8 cellular contexts compared by ENCODE assay signal in the genomic region with DNA sequence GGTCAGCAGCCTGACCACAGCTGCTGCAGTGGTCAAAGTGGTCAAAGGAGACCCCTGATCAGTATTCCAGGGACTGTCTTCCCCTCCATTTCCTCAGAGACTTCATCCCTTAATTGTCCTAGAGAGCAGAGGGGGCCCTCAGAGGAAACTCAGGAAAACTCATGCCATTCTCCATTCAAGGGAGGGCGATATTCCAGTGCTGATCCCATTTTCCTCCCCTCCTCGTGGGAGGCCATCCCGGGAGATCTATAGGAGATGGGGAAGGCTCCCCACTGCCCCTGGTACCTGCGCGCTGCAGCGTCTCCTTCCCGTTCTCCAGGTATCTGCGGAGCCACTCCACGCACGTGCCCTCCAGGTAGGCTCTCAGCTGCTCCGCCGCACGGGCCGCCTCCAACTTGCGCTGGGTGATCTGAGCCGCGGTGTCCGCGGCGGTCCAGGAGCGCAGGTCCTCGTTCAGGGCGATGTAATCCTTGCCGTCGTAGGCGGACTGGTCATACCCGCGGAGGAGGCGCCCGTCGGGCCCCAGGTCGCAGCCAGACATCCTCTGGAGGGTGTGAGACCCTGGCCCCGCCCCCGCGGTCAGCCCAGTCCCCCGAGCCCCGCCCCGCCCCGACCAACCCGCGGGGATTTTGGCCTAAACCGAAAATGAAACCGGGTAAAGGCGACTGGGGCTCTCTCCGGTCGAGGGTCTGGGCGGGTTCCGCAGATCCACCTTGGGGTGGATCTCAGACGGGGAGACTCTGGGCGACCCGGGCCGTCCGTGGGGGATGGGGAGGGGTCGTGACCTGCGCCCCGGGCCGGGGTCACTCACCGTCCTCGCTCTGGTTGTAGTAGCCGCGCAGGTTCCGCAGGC. TPM values are rescaled to one million over a fixed set of nuclear protein-coding genes. Genes with fewer than 3 reads are reported as not detected.
DNase-seq lines count a peak whose midpoint lies in the region; ATAC-seq lines count a peak whose summit lies in the region.

No MANE protein-coding gene starts in this region.

- H3K4me3 ChIP-seq in CD4-positive, alpha-beta memory T cell (ENCODE audit: low read length in 2 of 2), result peak overlapping the region; percentile 81 to 94
- peak overlapping the region; percentile 67 for H3K4me3 ChIP-seq in rectal smooth muscle tissue (ENCODE audit: low read length)

- ATAC-seq in GM21529 (IDR thresholded peaks at IDR 0.05; ENCODE audit: unreplicated experiment) (peak; percentile 37), GM19452 (IDR thresholded peaks at IDR 0.05; ENCODE audit: unreplicated experiment) (no peak)

- no peaks in the 10 kb centered on the region for H3K27me3 Mint-ChIP-seq in CD4-positive, alpha-beta memory T cell

- peaks cover 0 to 2% (median 0%) of the 10 kb centered on the region in 8 donors for H3K9me3 Mint-ChIP-seq in CD4-positive, alpha-beta memory T cell

- H3K4me1 Mint-ChIP-seq in CD4-positive, alpha-beta memory T cell, result peaks cover 42 to 82% (median 54%) of the 10 kb centered on the region in 4 donors

- H3K4me1 ChIP-seq in CD4-positive, alpha-beta memory T cell (ENCODE audit: insufficient read depth, low read length), result peaks cover 51% of the 10 kb centered on the region
- H3K4me1 ChIP-seq in rectal smooth muscle tissue (ENCODE audit: control insufficient read depth, insufficient read depth, low read length), result peaks cover 3% of the 10 kb centered on the region

- CTCF ChIA-PET in CD4-positive, alpha-beta memory T cell (lab: Charles Lee; ENCODE audit: partially characterized antibody), result no interaction called here

- intact Hi-C loops in CD4-positive, alpha-beta memory T cell (cut with micrococcal nuclease), result loop anchor here (1.0 to 5.0 kb wide), 4 partner anchors 36 to 271 kb away; a partner anchor contains a TSS
- intact Hi-C loops in cardiac septum (cut with DNase I), result loop anchor here (2.0 to 5.0 kb wide), 2 partner anchors 72 to 86 kb away; a partner anchor contains a TSS

- H3K27ac Mint-ChIP-seq in CD4-positive, alpha-beta memory T cell, result peak overlapping the region; percentile 99 to 100 (median 100)

- peak overlapping the region; percentile 95 to 100 (median 98) for H3K4me3 Mint-ChIP-seq in CD4-positive, alpha-beta memory T cell

- peaks cover 42 to 61% of the 10 kb centered on the region in 2 donors for H3K36me3 Mint-ChIP-seq in CD4-positive, alpha-beta memory T cell

- H3K36me3 ChIP-seq in CD4-positive, alpha-beta memory T cell (ENCODE audit: insufficient read depth, low read length), result peaks cover 34% of the 10 kb centered on the region
- no peaks in the 10 kb centered on the region for H3K36me3 ChIP-seq in rectal smooth muscle tissue (ENCODE audit: control insufficient read depth, insufficient read depth, low read length)

- peak; percentile 34 to 86 (median 60) for DNase-seq in CD4-positive, alpha-beta memory T cell
- DNase-seq in NOMO-1 (lab: John Stamatoyannopoulos, UW; ENCODE audit: unreplicated experiment in 2 of 2), result peak; percentile 37 to 60
- DNase-seq in activated naive CD4-positive, alpha-beta T cell treated with anti-CD3 and anti-CD28 coated beads, Interleukin-2, amount 50 U/mL, for 16 hours, result peak; percentile 35
- DNase-seq in cardiac septum (ENCODE audit: low spot score), result peak; percentile 88
- DNase-seq in NCI-H1694 (lab: John Stamatoyannopoulos, UW), result no peak

- POLR2A ChIA-PET in CD4-positive, alpha-beta memory T cell (lab: Charles Lee; ENCODE audit: partially characterized antibody), result interaction anchor here (1.3 to 8.1 kb wide), 8 partner anchors 11 to 86 kb away, joined by 3 to 177 read pairs (median 13); a partner anchor contains a TSS

- H3K27me3 ChIP-seq in CD4-positive, alpha-beta memory T cell (ENCODE audit: insufficient read depth, low read length), result no peaks in the 10 kb centered on the region
- no peaks in the 10 kb centered on the region for H3K27me3 ChIP-seq in rectal smooth muscle tissue (ENCODE audit: control insufficient read depth, insufficient read depth, low read length)

- no peaks in the 10 kb centered on the region for H3K9me3 ChIP-seq in CD4-positive, alpha-beta memory T cell (ENCODE audit: control insufficient read depth in 1 of 2, low read length in 2 of 2)

- H3K27ac ChIP-seq in CD4-positive, alpha-beta memory T cell (ENCODE audit: low read depth, low read length), result peak overlapping the region; percentile 100
- H3K27ac ChIP-seq in rectal smooth muscle tissue (ENCODE audit: low read depth, low read length), result peak overlapping the region; percentile 88

- peak overlapping the region; percentile 62 for H3K9ac ChIP-seq in rectal smooth muscle tissue (ENCODE audit: low read length)

RNA-seq across cellular contexts. Expression of a gene that starts 0.9 kb away (rescaled TPM):
- total RNA-seq in CD4-positive, alpha-beta memory T cell, result 1,000 to 10,000 TPM; 1,481 to 1,487 TPM
- 1,000 to 10,000 TPM; 1,775 to 2,914 TPM for polyA plus RNA-seq in CD4-positive, alpha-beta memory T cell
- 237 TPM for total RNA-seq in cardiac septum
